ENCODE assay signal across 27 cellular contexts in the genomic region with DNA sequence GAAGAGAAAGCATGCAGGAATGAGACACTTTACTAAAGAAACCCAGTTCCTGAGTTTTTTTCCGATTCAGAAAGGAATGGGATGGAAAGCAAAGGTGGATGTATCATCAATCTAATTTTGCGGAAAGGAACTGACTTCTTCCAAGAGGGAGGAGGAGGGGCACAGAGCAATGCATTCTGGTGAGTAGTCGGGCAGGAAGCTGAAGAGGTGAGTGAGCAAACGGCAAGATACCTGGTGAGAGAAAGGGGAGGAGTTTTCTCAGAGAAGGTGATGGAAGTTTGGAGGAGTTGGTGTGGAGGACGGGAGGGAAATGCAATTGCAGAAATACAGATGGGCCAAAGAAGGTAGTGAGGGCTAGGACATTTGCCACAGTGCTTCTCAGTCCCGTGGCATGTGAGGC.
DNase-seq lines count a peak whose midpoint lies in the region; ATAC-seq, FAIRE-seq and TF ChIP-seq lines count a peak whose summit lies in the region.
"Had no signal": no experiment of that assay in that cellular context is flagged by ENCODE, and none has a peak within 500 bp of the region (broad histone marks: within the 10 kb centered on the region; RNA-seq: fewer than 3 reads in every experiment).

No MANE protein-coding gene starts in this region.

- FAIRE-seq in urothelium cell line (lab: Jason Lieb, UNC) = peak; percentile 82
- FAIRE-seq: A204.1, GM12892 had no signal

- H3K4me3 ChIP-seq in PC-3 (ENCODE audit: low read length) (no peak overlapping the region), epithelial cell of esophagus (ENCODE audit: low read length) (no peak overlapping the region)
- H3K4me3 ChIP-seq: BLaER1 treated with 17β-estradiol and CSF1 and Interleukin-3, amounts not matched to agents 10 nM and 100 nM; SJCRH30 had no signal

- CTCF ChIA-PET in PC-3 (lab: Charles Lee) = no interaction called here

- H3K4me3 Mint-ChIP-seq in H9 = no peak overlapping the region
- no peak overlapping the region for H3K4me3 Mint-ChIP-seq in stimulated activated naive CD8-positive, alpha-beta T cell treated with anti-CD3 and anti-CD28 coated beads, Interleukin-15, amount 100 ng/mL, for 72 hours
- no peak overlapping the region for H3K4me3 Mint-ChIP-seq in CD14-positive monocyte
- H3K4me3 Mint-ChIP-seq: CD8-positive, alpha-beta T cell had no signal

- no peaks in the 10 kb centered on the region for H3F3A ChIP-seq in PC-3 (ENCODE audit: low read length, unreplicated experiment)

- no peaks in the 10 kb centered on the region for H3K9me3 ChIP-seq in H9 (ENCODE audit: control insufficient read depth, low read depth, low read length)
- H3K9me3 ChIP-seq in PC-3 (ENCODE audit: low read length) = no peaks in the 10 kb centered on the region
- H3K9me3 ChIP-seq: BLaER1 treated with 17β-estradiol and CSF1 and Interleukin-3, amounts not matched to agents 10 nM and 100 nM; Caco-2; SJCRH30 had no signal

- no peak overlapping the region for H3K23ac ChIP-seq in H9 (ENCODE audit: insufficient read length, low read depth, low read length)

- no peak overlapping the region for H4K91ac ChIP-seq in H9 (ENCODE audit: insufficient read length, low read depth, low read length)

- no peaks in the 10 kb centered on the region for H3K79me1 ChIP-seq in H9 (ENCODE audit: insufficient read depth, low read depth, low read length, poor library complexity, severe bottlenecking)

- H3K9ac ChIP-seq in H9 (ENCODE audit: extremely low read depth, insufficient read length, low read length) (no peak overlapping the region), PC-3 (ENCODE audit: low read length) (no peak overlapping the region)
- H3K9ac ChIP-seq: BLaER1 treated with 17β-estradiol and CSF1 and Interleukin-3, amounts not matched to agents 10 nM and 100 nM had no signal

- H3K4me1 ChIP-seq in H9 (ENCODE audit: insufficient read depth, low read length) (no peaks in the 10 kb centered on the region; the same call in 1 of the 2 replicates), PC-3 (ENCODE audit: insufficient read depth, low read length) (no peaks in the 10 kb centered on the region)
- H3K4me1 ChIP-seq: BLaER1 treated with 17β-estradiol and CSF1 and Interleukin-3, amounts not matched to agents 10 nM and 100 nM; Caco-2; SJCRH30 had no signal

- no peak overlapping the region for H4K5ac ChIP-seq in H9 (ENCODE audit: insufficient read length, low read depth, low read length)

- H2BK120ac ChIP-seq in H9 (ENCODE audit: low read depth, low read length, poor library complexity, severe bottlenecking) = no peak overlapping the region

- no peak overlapping the region for H2BK5ac ChIP-seq in H9 (ENCODE audit: insufficient read length, low read length)

- no peak overlapping the region for H3K18ac ChIP-seq in H9 (ENCODE audit: insufficient read length, low read depth, low read length)

- H3K36me3 Mint-ChIP-seq in H9 (ENCODE audit: insufficient read depth in 1 of 3, low read depth in 3 of 3) = peaks cover 0 to 5% (median 5%) of the 10 kb centered on the region in 3 experiments; a peak in 4 of 7 replicates
- H3K36me3 Mint-ChIP-seq in CD14-positive monocyte = no peaks in the 10 kb centered on the region
- H3K36me3 Mint-ChIP-seq: CD8-positive, alpha-beta T cell had no signal

- no peak overlapping the region; a peak in 1 of 7 replicates for H3K27ac Mint-ChIP-seq in H9
- H3K27ac Mint-ChIP-seq in stimulated activated naive CD8-positive, alpha-beta T cell treated with anti-CD3 and anti-CD28 coated beads, Interleukin-15, amount 100 ng/mL, for 72 hours = peak overlapping the region in 1 of 2 donors; percentile 35
- no peak overlapping the region for H3K27ac Mint-ChIP-seq in CD14-positive monocyte
- H3K27ac Mint-ChIP-seq: CD8-positive, alpha-beta T cell had no signal

- no peak overlapping the region for H4K8ac ChIP-seq in H9 (replicated peaks; ENCODE audit: insufficient read length, low read depth, low read length)

- DNase-seq in H9 (peak; percentile 53), PC-3 (no peak), epithelial cell of esophagus (ENCODE audit: low read depth) (peak; percentile 8), urothelium cell line (ENCODE audit: low spot score) (peak; percentile 12), CD14-positive monocyte (ENCODE audit: low spot score) (no peak)
- DNase-seq in stimulated activated naive CD8-positive, alpha-beta T cell treated with anti-CD3 and anti-CD28 coated beads, Interleukin-15, amount 100 ng/mL, for 72 hours = no peak
- no peak for DNase-seq in activated T-cell treated with anti-CD3 and anti-CD28 coated beads, Interleukin-2, amount 50 U/mL, for 1 hour
- DNase-seq: AML-193; Caco-2; CD8-positive, alpha-beta T cell; DMS 273 treated with DMSO at 0.1 percent for 48 hours; DMS79 treated with DMSO at 0.1 percent for 48 hours; Karpas-422; NCI-H1092 treated with DMSO at 0.1 percent for 48 hours; NCI-H1436; NCI-H187; NCI-H2081 treated with DMSO at 0.1 percent for 48 hours; NCI-H2171; NCI-H226; NCI-H510A; SJCRH30 had no signal

- no peak for ATAC-seq in PC-3
- no peak for ATAC-seq in stimulated activated naive CD8-positive, alpha-beta T cell treated with anti-CD3 and anti-CD28 coated beads, Interleukin-15, amount 100 ng/mL, for 72 hours
- ATAC-seq: CD8-positive, alpha-beta T cell; Right ventricle myocardium inferior; SK-N-SH treated with all-trans-retinoic acid at 6 μM for 48 hours had no signal

- no peak for TF ChIP-seq CTCF in H9 (conservative IDR thresholded peaks at IDR 0.05)
- TF ChIP-seq CTCF in PC-3 (conservative IDR thresholded peaks at IDR 0.05; ENCODE audit: low read depth, low read length) = no peak
- TF ChIP-seq CTCF in epithelial cell of esophagus (IDR thresholded peaks at IDR 0.05; ENCODE audit: insufficient read depth, low read depth, low read length, missing control alignments) = no peak
- TF ChIP-seq CTCF in CD14-positive monocyte (IDR thresholded peaks at IDR 0.05) = no peak

- H2AK5ac ChIP-seq in H9 (ENCODE audit: insufficient read length, low read length) = no peak overlapping the region

- H3K79me2 ChIP-seq in H9 (ENCODE audit: insufficient read depth, low read length) (no peaks in the 10 kb centered on the region), PC-3 (ENCODE audit: low read length) (no peaks in the 10 kb centered on the region)

- POLR2A ChIA-PET in PC-3 (lab: Charles Lee; ENCODE audit: unreplicated experiment) = no interaction called here

- peaks cover 0 to 16% of the 10 kb centered on the region in 2 experiments; a peak in 3 of 5 replicates for H3K9me3 Mint-ChIP-seq in H9
- H3K9me3 Mint-ChIP-seq in stimulated activated naive CD8-positive, alpha-beta T cell treated with anti-CD3 and anti-CD28 coated beads, Interleukin-15, amount 100 ng/mL, for 72 hours = peaks cover 15 to 17% of the 10 kb centered on the region in 2 donors
- H3K9me3 Mint-ChIP-seq in CD14-positive monocyte = peaks cover 0 to 4% (median 3%) of the 10 kb centered on the region in 7 donors
- H3K9me3 Mint-ChIP-seq: CD8-positive, alpha-beta T cell had no signal

- no peak overlapping the region for H2BK20ac ChIP-seq in H9 (ENCODE audit: low read depth, low read length, poor library complexity, severe bottlenecking)

- no peaks in the 10 kb centered on the region for H3K23me2 ChIP-seq in H9 (ENCODE audit: insufficient read length, low read depth, low read length, poor library complexity, severe bottlenecking)

- H3K4me2 ChIP-seq in H9 (ENCODE audit: insufficient read depth, insufficient read length, low read length) (no peak overlapping the region), PC-3 (ENCODE audit: low read length) (no peak overlapping the region)
- H3K4me2 ChIP-seq: BLaER1 treated with 17β-estradiol and CSF1 and Interleukin-3, amounts not matched to agents 10 nM and 100 nM had no signal

- no peaks in the 10 kb centered on the region for H3K27me3 ChIP-seq in H9 (ENCODE audit: insufficient read depth, low read length)
- peaks cover 24% of the 10 kb centered on the region for H3K27me3 ChIP-seq in PC-3 (ENCODE audit: low read length)
- H3K27me3 ChIP-seq: BLaER1 treated with 17β-estradiol and CSF1 and Interleukin-3, amounts not matched to agents 10 nM and 100 nM; SJCRH30 had no signal

- H3K36me3 ChIP-seq in PC-3 (ENCODE audit: low read depth, low read length) = no peaks in the 10 kb centered on the region
- H3K36me3 ChIP-seq: BLaER1 treated with 17β-estradiol and CSF1 and Interleukin-3, amounts not matched to agents 10 nM and 100 nM; SJCRH30 had no signal

- H2BK12ac ChIP-seq in H9 (ENCODE audit: insufficient read length, low read depth, low read length) = no peak overlapping the region

- no peak overlapping the region for H2BK15ac ChIP-seq in H9 (ENCODE audit: low read depth, low read length)

- H3K56ac ChIP-seq in H9 (ENCODE audit: insufficient read length, low read depth, low read length) = no peak overlapping the region

- H3K27ac ChIP-seq in H9 (ENCODE audit: insufficient read length, low read depth, low read length) (no peak overlapping the region), PC-3 (ENCODE audit: low read length) (no peak overlapping the region)
- H3K27ac ChIP-seq: BLaER1 treated with 17β-estradiol and CSF1 and Interleukin-3, amounts not matched to agents 10 nM and 100 nM; HL-60; SJCRH30 had no signal

- peaks cover 2% of the 10 kb centered on the region; the same call in 1 of the 2 replicates for H3K27me3 Mint-ChIP-seq in H9 (ENCODE audit: low read depth)
- H3K27me3 Mint-ChIP-seq in stimulated activated naive CD8-positive, alpha-beta T cell treated with anti-CD3 and anti-CD28 coated beads, Interleukin-15, amount 100 ng/mL, for 72 hours = no peaks in the 10 kb centered on the region
- no peaks in the 10 kb centered on the region for H3K27me3 Mint-ChIP-seq in CD14-positive monocyte (ENCODE audit: low read depth in 3 of 3)

- no peaks in the 10 kb centered on the region for H4K20me1 ChIP-seq in H9 (ENCODE audit: control insufficient read depth, insufficient read depth, insufficient read length)
- no peaks in the 10 kb centered on the region for H4K20me1 ChIP-seq in PC-3 (ENCODE audit: low read length)
- H4K20me1 ChIP-seq: BLaER1 treated with 17β-estradiol and CSF1 and Interleukin-3, amounts not matched to agents 10 nM and 100 nM had no signal

- no peak overlapping the region for H3K4ac ChIP-seq in H9 (ENCODE audit: low read depth, low read length)

- H3K14ac ChIP-seq in H9 (ENCODE audit: insufficient read depth, low read length) = no peak overlapping the region

- intact Hi-C loops in PC-3 (cut with micrococcal nuclease) (no loop called here), CD14-positive monocyte (cut with micrococcal nuclease) (no loop called here)

- no peak overlapping the region for H2AFZ ChIP-seq in H9 (ENCODE audit: low read length)
- peak overlapping the region; percentile 13; the same call in 1 of the 2 replicates for H2AFZ ChIP-seq in PC-3 (ENCODE audit: low read length)

- H3K9me2 ChIP-seq in PC-3 (replicated peaks; ENCODE audit: low read length) = no peaks in the 10 kb centered on the region

- peaks cover 8 to 13% of the 10 kb centered on the region in 2 experiments for H3K4me1 Mint-ChIP-seq in H9
- no peaks in the 10 kb centered on the region for H3K4me1 Mint-ChIP-seq in stimulated activated naive CD8-positive, alpha-beta T cell treated with anti-CD3 and anti-CD28 coated beads, Interleukin-15, amount 100 ng/mL, for 72 hours
- no peaks in the 10 kb centered on the region for H3K4me1 Mint-ChIP-seq in CD14-positive monocyte

- no TSS peak for BruUV-seq in PC-3 (replicated peaks; lab: Mats Ljungman, UMichigan)

- WGBS in H9 (ENCODE audit: extremely low coverage, insufficient read length, low lambda C conversion rate) = no CpG with 5 or more reads among the region's 6 CpGs

- H3T11ph ChIP-seq in H9 (ENCODE audit: low read length) = no peak overlapping the region

Comparison
In these comparisons a context has a peak if more than half of its experiments do, and no peak if none do; other contexts are left out.
1. DNase-seq: peak in H9 (single experiment), epithelial cell of esophagus (single experiment) and urothelium cell line (single experiment); none in PC-3 (single experiment), stimulated activated naive CD8-positive, alpha-beta T cell treated with anti-CD3 and anti-CD28 coated beads, Interleukin-15, amount 100 ng/mL, for 72 hours (0 of 2), activated T-cell treated with anti-CD3 and anti-CD28 coated beads, Interleukin-2, amount 50 U/mL, for 1 hour (single experiment) and CD14-positive monocyte (single experiment).